ENCODE assay signal across 26 cellular contexts in genomic region chr16:61181982-61182381, GRCh38.
A peak's percentile ranks its signal among the peaks of the same experiment; 100 is the strongest.
DNase-seq lines count a peak whose midpoint lies in the region; FAIRE-seq and TF ChIP-seq lines count a peak whose summit lies in the region.
"Had no signal": no experiment of that assay in that cellular context is flagged by ENCODE, and none has a peak within 500 bp of the region (broad histone marks: within the 10 kb centered on the region; RNA-seq: fewer than 3 reads in every experiment).

No MANE protein-coding gene starts in this region.

- no peak overlapping the region for H4K91ac ChIP-seq in trophoblast cell (ENCODE audit: low read depth, low read length)

- no peaks in the 10 kb centered on the region for H3K4me1 ChIP-seq in endodermal cell (ENCODE audit: control insufficient read depth, insufficient read depth, low read length)
- H3K4me1 ChIP-seq in trophoblast cell (ENCODE audit: control insufficient read depth in 1 of 2, insufficient read depth in 2 of 2, low read length in 2 of 2): no peaks in the 10 kb centered on the region
- H3K4me1 ChIP-seq: BE2C, BLaER1 had no signal

- WGBS in endodermal cell (ENCODE audit: insufficient coverage in 1 of 2, insufficient read length in 1 of 2), 2 experiments: 88 to 89% methylated on average over 1 to 2 of the region's 2 CpGs
- WGBS in trophoblast cell (ENCODE audit: extremely low coverage, insufficient coverage, insufficient read length): no CpG with 5 or more reads among the region's 2 CpGs

- H3K27me3 ChIP-seq in endodermal cell (ENCODE audit: control insufficient read depth, insufficient read depth, low read length, poor library complexity, severe bottlenecking) (no peaks in the 10 kb centered on the region), trophoblast cell (ENCODE audit: insufficient read depth, low read length) (no peaks in the 10 kb centered on the region)
- H3K27me3 ChIP-seq: BE2C, BLaER1 had no signal

- no peaks in the 10 kb centered on the region for H3K27me3 Mint-ChIP-seq in endodermal cell (ENCODE audit: insufficient read depth)
- H3K27me3 Mint-ChIP-seq: CD4-positive, alpha-beta memory T cell; CD4-positive, CD25-positive, alpha-beta regulatory T cell; CD8-positive, alpha-beta memory T cell had no signal

- H2BK12ac ChIP-seq in trophoblast cell (ENCODE audit: low read length): no peak overlapping the region

- H3K23ac ChIP-seq in trophoblast cell (ENCODE audit: low read length): no peak overlapping the region

- no peak overlapping the region for H3K9ac ChIP-seq in endodermal cell (ENCODE audit: extremely low read depth, low read length, poor library complexity, severe bottlenecking)
- H3K9ac ChIP-seq in trophoblast cell (ENCODE audit: low read length): no peak overlapping the region
- H3K9ac ChIP-seq: BLaER1 had no signal

- no peak overlapping the region for H2BK120ac ChIP-seq in trophoblast cell (ENCODE audit: insufficient read depth, low read length, poor library complexity)

- no peak overlapping the region for H4K12ac ChIP-seq in trophoblast cell (ENCODE audit: low read depth, low read length)

- H3K4ac ChIP-seq in trophoblast cell (ENCODE audit: low read depth, low read length): no peak overlapping the region

- H3K4me1 Mint-ChIP-seq in endodermal cell: peaks cover 6% of the 10 kb centered on the region
- H3K4me1 Mint-ChIP-seq: CD14-positive monocyte; CD4-positive, alpha-beta memory T cell; CD4-positive, CD25-positive, alpha-beta regulatory T cell; CD8-positive, alpha-beta memory T cell had no signal

- H3K36me3 Mint-ChIP-seq in endodermal cell (ENCODE audit: low read depth): no peaks in the 10 kb centered on the region
- H3K36me3 Mint-ChIP-seq: CD14-positive monocyte; CD4-positive, alpha-beta memory T cell; CD4-positive, CD25-positive, alpha-beta regulatory T cell; CD8-positive, alpha-beta memory T cell had no signal

- H3K18ac ChIP-seq in trophoblast cell (ENCODE audit: low read length): no peak overlapping the region

- TF ChIP-seq CTCF in endodermal cell (conservative IDR thresholded peaks at IDR 0.05): no peak

- no peaks in the 10 kb centered on the region for H3K9me3 ChIP-seq in endodermal cell (ENCODE audit: control insufficient read depth, low read length)
- H3K9me3 ChIP-seq in trophoblast cell (ENCODE audit: insufficient read depth, low read depth, low read length): no peaks in the 10 kb centered on the region
- H3K9me3 ChIP-seq: BE2C, BLaER1 had no signal

- H3K79me2 ChIP-seq in trophoblast cell (ENCODE audit: control insufficient read depth, insufficient read depth, low read length, poor library complexity): no peaks in the 10 kb centered on the region

- peaks cover 2% of the 10 kb centered on the region for H3K79me1 ChIP-seq in trophoblast cell (ENCODE audit: low read length)

- no peak overlapping the region for H3K4me2 ChIP-seq in trophoblast cell (ENCODE audit: low read length)
- H3K4me2 ChIP-seq: BLaER1 had no signal

- no peak overlapping the region for H2AFZ ChIP-seq in trophoblast cell (ENCODE audit: insufficient read depth, low read length, poor library complexity)

- no peak overlapping the region for H2BK5ac ChIP-seq in trophoblast cell (ENCODE audit: low read depth, low read length, poor library complexity)

- H3K9me3 Mint-ChIP-seq in endodermal cell: no peaks in the 10 kb centered on the region

- H3K36me3 ChIP-seq in endodermal cell (ENCODE audit: control insufficient read depth, insufficient read depth, low read length) (no peaks in the 10 kb centered on the region), trophoblast cell (ENCODE audit: control insufficient read depth in 1 of 2, insufficient read depth in 2 of 2, low read length in 2 of 2) (no peaks in the 10 kb centered on the region)
- H3K36me3 ChIP-seq: BE2C, BLaER1 had no signal

- H4K8ac ChIP-seq in trophoblast cell (ENCODE audit: low read depth, low read length): no peak overlapping the region

- H3K27ac ChIP-seq in endodermal cell (ENCODE audit: low read depth, low read length) (peak overlapping the region; percentile 24), trophoblast cell (ENCODE audit: low read depth, low read length) (peak overlapping the region; percentile 51)
- H3K27ac ChIP-seq: BLaER1 had no signal

- H3K14ac ChIP-seq in trophoblast cell (ENCODE audit: low read length): no peak overlapping the region

- FAIRE-seq in HTR-8/SVneo (lab: Jason Lieb, UNC): no peak
- FAIRE-seq: A204.1, GM12878, GM12892, GM18507 had no signal

- H3K4me3 ChIP-seq in endodermal cell (ENCODE audit: low read length): no peak overlapping the region
- H3K4me3 ChIP-seq in trophoblast cell (ENCODE audit: low read depth, low read length): no peak overlapping the region
- H3K4me3 ChIP-seq: BLaER1, GM12878 had no signal

- no peak overlapping the region for H3K27ac Mint-ChIP-seq in endodermal cell
- H3K27ac Mint-ChIP-seq: CD14-positive monocyte; CD4-positive, alpha-beta memory T cell; CD4-positive, CD25-positive, alpha-beta regulatory T cell had no signal

- no peak overlapping the region for H3K4me3 Mint-ChIP-seq in endodermal cell
- H3K4me3 Mint-ChIP-seq: CD14-positive monocyte; CD4-positive, alpha-beta memory T cell; CD4-positive, CD25-positive, alpha-beta regulatory T cell; CD8-positive, alpha-beta memory T cell had no signal

- no peak overlapping the region for H2AK5ac ChIP-seq in trophoblast cell (ENCODE audit: low read length)

- DNase-seq in endodermal cell (no peak), trophoblast cell (no peak), HTR-8/SVneo (ENCODE audit: insufficient read length, low spot score) (no peak), NCI-H510A (lab: John Stamatoyannopoulos, UW) (no peak)
- no peak for DNase-seq in stimulated activated naive CD4-positive, alpha-beta T cell (lab: John Stamatoyannopoulos, UW)
- DNase-seq: 8988T; ACHN; BE2C; C1 segment of cervical spinal cord; CD4-positive, alpha-beta memory T cell; CD4-positive, CD25-positive, alpha-beta regulatory T cell; CD8-positive, alpha-beta memory T cell; COR-L47; DMS 273 treated with DMSO at 0.1 percent for 48 hours; DMS153; DMS53; DMS79; DND-41; EL; GDM1 had no signal
